17 cellular contexts compared by ENCODE assay signal in genomic region chr2:234462218-234462992, GRCh38. TPM values are rescaled to one million over a fixed set of nuclear protein-coding genes. Genes with fewer than 3 reads are reported as not detected.
A peak's percentile ranks its signal among the peaks of the same experiment; 100 is the strongest.
DNase-seq lines count a peak whose midpoint lies in the region; ATAC-seq and TF ChIP-seq lines count a peak whose summit lies in the region.
"Had no signal": no experiment of that assay in that cellular context is flagged by ENCODE, and none has a peak within 500 bp of the region (broad histone marks: within the 10 kb centered on the region; RNA-seq: fewer than 3 reads in every experiment).

No MANE protein-coding gene starts in this region.

- no peaks in the 10 kb centered on the region for H3K27me3 Mint-ChIP-seq in activated CD8-positive, alpha-beta memory T cell treated with anti-CD3 and anti-CD28 coated beads, Interleukin-2, amount 10 ng/mL, durations not matched to agents 7 days and 5 days
- peaks cover 3% of the 10 kb centered on the region for H3K27me3 Mint-ChIP-seq in activated naive CD8-positive, alpha-beta T cell treated with anti-CD3 and anti-CD28 coated beads, Interleukin-2, amount 10 ng/mL, durations not matched to agents 7 days and 5 days
- peaks cover 8% of the 10 kb centered on the region for H3K27me3 Mint-ChIP-seq in neural progenitor cell (ENCODE audit: insufficient read depth, low read depth)

- no peak overlapping the region for H2AFZ ChIP-seq in neural progenitor cell (replicated peaks)
- H2AFZ ChIP-seq: hepatocyte had no signal

- H3K4me3 ChIP-seq in neural progenitor cell (no peak overlapping the region), colonic mucosa (no peak overlapping the region)
- H3K4me3 ChIP-seq: hepatocyte, MG63, uterus had no signal

- CTCF ChIA-PET in activated CD8-positive, alpha-beta memory T cell treated with anti-CD3 and anti-CD28 coated beads, Interleukin-2, amount 10 ng/mL, durations not matched to agents 7 days and 5 days (lab: Charles Lee): interaction anchor here (0.9 to 6.8 kb wide), 4 partner anchors 15 to 89 kb away, joined by 3 to 23 read pairs (median 12); no protein-coding TSS in a partner anchor

- no peak for DNase-seq in activated CD8-positive, alpha-beta memory T cell treated with anti-CD3 and anti-CD28 coated beads, Interleukin-2, amount 10 ng/mL, durations not matched to agents 7 days and 5 days
- no peak for DNase-seq in activated CD8-positive, alpha-beta memory T cell treated with anti-CD3 and anti-CD28 coated beads for 24 hours
- DNase-seq in activated naive CD8-positive, alpha-beta T cell treated with anti-CD3 and anti-CD28 coated beads, Interleukin-2, amount 10 ng/mL, durations not matched to agents 7 days and 5 days: no peak
- DNase-seq in neural progenitor cell (ENCODE audit: low spot score) (no peak), colonic mucosa (no peak), NCI-H128 (lab: John Stamatoyannopoulos, UW; ENCODE audit: unreplicated experiment) (no peak), T1000 (lab: John Stamatoyannopoulos, UW) (no peak)
- DNase-seq: HFFc6; MG63; NCI-H187; NCI-H345; stimulated activated naive CD8-positive, alpha-beta T cell treated with anti-CD3 and anti-CD28 coated beads, Interleukin-15, Interleukin-2, amounts not matched to agents 100 U/mL and 50 U/mL, for 24 hours; uterus had no signal

- H3K36me3 ChIP-seq in KOPT-K1 (ENCODE audit: insufficient read depth, low read length) (no peaks in the 10 kb centered on the region), neural progenitor cell (no peaks in the 10 kb centered on the region), colonic mucosa (no peaks in the 10 kb centered on the region)
- H3K36me3 ChIP-seq: MG63, uterus had no signal

- peak overlapping the region; percentile 62 for H3K27ac Mint-ChIP-seq in activated CD8-positive, alpha-beta memory T cell treated with anti-CD3 and anti-CD28 coated beads, Interleukin-2, amount 10 ng/mL, durations not matched to agents 7 days and 5 days
- H3K27ac Mint-ChIP-seq in activated naive CD8-positive, alpha-beta T cell treated with anti-CD3 and anti-CD28 coated beads, Interleukin-2, amount 10 ng/mL, durations not matched to agents 7 days and 5 days: peak overlapping the region; percentile 35
- peak overlapping the region; percentile 42 for H3K27ac Mint-ChIP-seq in neural progenitor cell
- H3K27ac Mint-ChIP-seq: HFFc6 had no signal

- no peak overlapping the region for H3K9ac ChIP-seq in neural progenitor cell
- no peak overlapping the region for H3K9ac ChIP-seq in colonic mucosa (ENCODE audit: low read depth in 2 of 2, low read length in 2 of 2)

- peaks cover 8% of the 10 kb centered on the region for H3K9me3 Mint-ChIP-seq in activated CD8-positive, alpha-beta memory T cell treated with anti-CD3 and anti-CD28 coated beads, Interleukin-2, amount 10 ng/mL, durations not matched to agents 7 days and 5 days (ENCODE audit: low read depth)
- H3K9me3 Mint-ChIP-seq in activated naive CD8-positive, alpha-beta T cell treated with anti-CD3 and anti-CD28 coated beads, Interleukin-2, amount 10 ng/mL, durations not matched to agents 7 days and 5 days: peaks cover 6% of the 10 kb centered on the region
- peaks cover 20% of the 10 kb centered on the region for H3K9me3 Mint-ChIP-seq in neural progenitor cell

- no peak for TF ChIP-seq CTCF in neural progenitor cell (IDR thresholded peaks at IDR 0.05)
- no peak for TF ChIP-seq CTCF in colonic mucosa (IDR thresholded peaks at IDR 0.05)

- no peaks in the 10 kb centered on the region for H3K27me3 ChIP-seq in neural progenitor cell
- H3K27me3 ChIP-seq in colonic mucosa: no peaks in the 10 kb centered on the region
- H3K27me3 ChIP-seq: hepatocyte, MG63, uterus had no signal

- no peak overlapping the region for H3K4me2 ChIP-seq in neural progenitor cell
- H3K4me2 ChIP-seq: hepatocyte had no signal

- no peak overlapping the region for H3K4me3 Mint-ChIP-seq in activated CD8-positive, alpha-beta memory T cell treated with anti-CD3 and anti-CD28 coated beads, Interleukin-2, amount 10 ng/mL, durations not matched to agents 7 days and 5 days
- no peak overlapping the region for H3K4me3 Mint-ChIP-seq in activated naive CD8-positive, alpha-beta T cell treated with anti-CD3 and anti-CD28 coated beads, Interleukin-2, amount 10 ng/mL, durations not matched to agents 7 days and 5 days
- no peak overlapping the region for H3K4me3 Mint-ChIP-seq in neural progenitor cell
- H3K4me3 Mint-ChIP-seq: HFFc6, neural crest cell had no signal

- H3K79me2 ChIP-seq in neural progenitor cell (ENCODE audit: low read depth): no peaks in the 10 kb centered on the region
- H3K79me2 ChIP-seq: hepatocyte had no signal

- H3K9me3 ChIP-seq in KOPT-K1 (ENCODE audit: insufficient read depth, low read length, poor library complexity, severe bottlenecking) (peaks cover 5% of the 10 kb centered on the region), neural progenitor cell (ENCODE audit: low read depth) (no peaks in the 10 kb centered on the region), colonic mucosa (no peaks in the 10 kb centered on the region)
- H3K9me3 ChIP-seq: uterus had no signal

- ATAC-seq in activated CD8-positive, alpha-beta memory T cell treated with anti-CD3 and anti-CD28 coated beads, Interleukin-2, amount 10 ng/mL, durations not matched to agents 7 days and 5 days: no peak
- ATAC-seq in activated naive CD8-positive, alpha-beta T cell treated with anti-CD3 and anti-CD28 coated beads, Interleukin-2, amount 10 ng/mL, durations not matched to agents 7 days and 5 days (ENCODE audit: low read depth): no peak
- ATAC-seq: SK-N-SH treated with all-trans-retinoic acid at 6 μM for 48 hours; stimulated activated naive CD8-positive, alpha-beta T cell treated with anti-CD3 and anti-CD28 coated beads, Interleukin-15, Interleukin-2, amounts not matched to agents 100 U/mL and 50 U/mL, for 24 hours had no signal

- H3F3A ChIP-seq in neural progenitor cell (ENCODE audit: low read depth): peaks cover 4% of the 10 kb centered on the region

- no peaks in the 10 kb centered on the region for H4K20me1 ChIP-seq in neural progenitor cell (ENCODE audit: low read depth)

- intact Hi-C loops in colonic mucosa (cut with DNase I): no loop called here

- H3K4me1 ChIP-seq in neural progenitor cell (peaks cover 4% of the 10 kb centered on the region), colonic mucosa (no peaks in the 10 kb centered on the region)
- H3K4me1 ChIP-seq: uterus had no signal

- peaks cover 63% of the 10 kb centered on the region for H3K4me1 Mint-ChIP-seq in activated CD8-positive, alpha-beta memory T cell treated with anti-CD3 and anti-CD28 coated beads, Interleukin-2, amount 10 ng/mL, durations not matched to agents 7 days and 5 days
- peaks cover 50% of the 10 kb centered on the region for H3K4me1 Mint-ChIP-seq in activated naive CD8-positive, alpha-beta T cell treated with anti-CD3 and anti-CD28 coated beads, Interleukin-2, amount 10 ng/mL, durations not matched to agents 7 days and 5 days
- peaks cover 8% of the 10 kb centered on the region for H3K4me1 Mint-ChIP-seq in neural progenitor cell
- H3K4me1 Mint-ChIP-seq: neural crest cell had no signal

- peaks cover 16% of the 10 kb centered on the region for H3K36me3 Mint-ChIP-seq in activated CD8-positive, alpha-beta memory T cell treated with anti-CD3 and anti-CD28 coated beads, Interleukin-2, amount 10 ng/mL, durations not matched to agents 7 days and 5 days
- peaks cover 16% of the 10 kb centered on the region for H3K36me3 Mint-ChIP-seq in activated naive CD8-positive, alpha-beta T cell treated with anti-CD3 and anti-CD28 coated beads, Interleukin-2, amount 10 ng/mL, durations not matched to agents 7 days and 5 days
- peaks cover 5% of the 10 kb centered on the region for H3K36me3 Mint-ChIP-seq in neural progenitor cell

- peak overlapping the region; percentile 79 for H3K27ac ChIP-seq in KOPT-K1 (ENCODE audit: low read depth, low read length, poor library complexity, severe bottlenecking)
- H3K27ac ChIP-seq in neural progenitor cell: no peak overlapping the region
- H3K27ac ChIP-seq in colonic mucosa: no peak overlapping the region
- H3K27ac ChIP-seq: uterus had no signal

- POLR2A ChIA-PET in activated naive CD8-positive, alpha-beta T cell treated with anti-CD3 and anti-CD28 coated beads, Interleukin-2, amount 10 ng/mL, durations not matched to agents 7 days and 5 days (lab: Charles Lee): interaction anchor here (0.8 to 3.5 kb wide), 4 partner anchors 8 to 33 kb away, joined by 3 to 22 read pairs (median 10); no protein-coding TSS in a partner anchor

RNA-seq across cellular contexts. Expression of gene ARL4C, which starts 34.5 kb away (rescaled TPM):
- 100 to 1,000 TPM; 252 to 306 TPM for total RNA-seq in activated CD8-positive, alpha-beta memory T cell treated with anti-CD3 and anti-CD28 coated beads, Interleukin-2, amount 10 ng/mL, durations not matched to agents 7 days and 5 days
- 100 to 1,000 TPM; 210 to 214 TPM for total RNA-seq in activated naive CD8-positive, alpha-beta T cell treated with anti-CD3 and anti-CD28 coated beads, Interleukin-2, amount 10 ng/mL, durations not matched to agents 7 days and 5 days
- 87.6 and 96.6 TPM in 2 replicates for total RNA-seq in neural progenitor cell (ENCODE audit: low replicate concordance)
- 1 to 10 TPM; 1.8 to 4.9 TPM for total RNA-seq in colonic mucosa

Comparison
In these comparisons a context has a peak if more than half of its experiments do, and no peak if none do; other contexts are left out.
1. RNA of gene ARL4C, which starts 34.5 kb away (total RNA-seq): 252 to 306 TPM in activated CD8-positive, alpha-beta memory T cell treated with anti-CD3 and anti-CD28 coated beads, Interleukin-2, amount 10 ng/mL, durations not matched to agents 7 days and 5 days, 210 to 214 TPM in activated naive CD8-positive, alpha-beta T cell treated with anti-CD3 and anti-CD28 coated beads, Interleukin-2, amount 10 ng/mL, durations not matched to agents 7 days and 5 days and 87.6 to 96.6 TPM in neural progenitor cell; 1.8 to 4.9 TPM in colonic mucosa; every median in the first group is over 10 times any median in the second.
2. Peak in every context shown above with its lines, with median percentiles within 50 percentile points of each other: H3K27ac Mint-ChIP-seq.